8 cellular contexts compared by ENCODE assay signal in the genomic region with DNA sequence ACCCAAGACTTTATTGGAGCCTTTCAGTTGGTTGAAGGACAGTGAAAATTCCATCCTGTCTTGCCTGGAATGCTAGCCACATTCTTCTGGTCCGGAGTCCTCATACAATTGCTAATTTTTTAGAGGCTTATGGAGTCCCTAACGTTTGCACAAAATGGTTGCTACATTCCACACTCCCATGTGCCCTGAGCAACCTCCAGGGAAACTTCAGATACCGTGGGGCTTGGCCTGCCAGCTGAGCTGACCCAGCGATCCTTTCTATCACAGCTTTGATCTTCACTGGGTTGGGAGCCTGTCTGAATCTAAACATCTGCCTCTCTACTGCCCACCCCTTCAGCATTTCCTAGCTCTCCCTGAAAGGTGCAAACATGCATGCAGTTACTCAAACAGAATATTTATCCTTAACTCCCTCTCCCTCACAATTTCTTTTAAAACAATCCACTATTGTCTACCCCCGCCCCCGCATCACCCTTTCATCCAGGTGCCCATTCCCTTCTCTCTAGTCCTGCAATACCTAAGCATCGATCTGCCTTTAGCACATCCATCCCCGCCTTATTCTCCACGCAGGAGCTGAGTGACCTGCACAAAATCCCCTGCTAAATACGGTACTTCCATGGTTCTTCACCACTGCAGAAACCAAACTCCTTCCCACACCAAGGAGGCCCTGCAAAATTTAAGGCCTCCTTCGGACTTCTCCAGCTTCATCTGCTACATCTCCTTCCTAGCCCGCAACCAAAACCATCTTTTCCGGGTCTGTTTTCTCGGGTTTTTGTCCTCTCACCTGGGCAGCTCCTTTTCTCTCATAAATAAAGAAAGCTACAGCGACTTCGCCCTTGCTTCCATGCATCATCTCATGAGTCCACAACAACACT. TPM values are rescaled to one million over a fixed set of nuclear protein-coding genes. Genes with fewer than 3 reads are reported as not detected.
A peak's percentile ranks its signal among the peaks of the same experiment; 100 is the strongest.
DNase-seq lines count a peak whose midpoint lies in the region; ATAC-seq and TF ChIP-seq lines count a peak whose summit lies in the region.

No MANE protein-coding gene starts in this region.

- no peak for ATAC-seq in central memory CD8-positive, alpha-beta T cell (replicated peaks; ENCODE audit: extremely low read depth, poor library complexity, severe bottlenecking)
- no peak for ATAC-seq in mucosa of descending colon
- no peak for ATAC-seq in HG03095 (IDR thresholded peaks at IDR 0.05; ENCODE audit: unreplicated experiment)

- H3K36me3 Mint-ChIP-seq in Caco-2 (ENCODE audit: insufficient read depth, unreplicated experiment): peaks cover 5% of the 10 kb centered on the region
- H3K36me3 Mint-ChIP-seq in central memory CD8-positive, alpha-beta T cell (ENCODE audit: insufficient read depth): peaks cover 10% of the 10 kb centered on the region

- no peaks in the 10 kb centered on the region for H3K27me3 Mint-ChIP-seq in Caco-2 (ENCODE audit: insufficient read depth, unreplicated experiment)
- no peaks in the 10 kb centered on the region for H3K27me3 Mint-ChIP-seq in central memory CD8-positive, alpha-beta T cell

- POLR2A ChIA-PET in Caco-2 (lab: Charles Lee): interaction anchor here (0.5 to 2.2 kb wide), 9 partner anchors 11 to 1048 kb away, joined by 3 to 23 read pairs (median 5); a partner anchor contains a TSS

- DNase-seq in Caco-2 (peak; percentile 38 to 44), mucosa of descending colon (no peak), occipital lobe (lab: John Stamatoyannopoulos, UW) (no peak), retina (no peak)
- DNase-seq in central memory CD8-positive, alpha-beta T cell (ENCODE audit: low spot score in 2 of 2): no peak
- no peak for DNase-seq in stimulated activated naive CD4-positive, alpha-beta T cell (lab: John Stamatoyannopoulos, UW)

- H3K36me3 ChIP-seq in Caco-2 (ENCODE audit: control insufficient read depth, insufficient read depth, low read length): no peaks in the 10 kb centered on the region
- no peaks in the 10 kb centered on the region for H3K36me3 ChIP-seq in KOPT-K1 (ENCODE audit: insufficient read depth, low read length)
- H3K36me3 ChIP-seq in mucosa of descending colon (ENCODE audit: low read depth): no peaks in the 10 kb centered on the region

- H3K27me3 ChIP-seq in Caco-2 (replicated peaks; ENCODE audit: control insufficient read depth, insufficient read depth, low read length): no peaks in the 10 kb centered on the region

- H3K9me3 Mint-ChIP-seq in Caco-2 (ENCODE audit: unreplicated experiment): no peaks in the 10 kb centered on the region
- no peaks in the 10 kb centered on the region for H3K9me3 Mint-ChIP-seq in central memory CD8-positive, alpha-beta T cell

- H3K27ac Mint-ChIP-seq in Caco-2 (ENCODE audit: unreplicated experiment): peak overlapping the region; percentile 86
- peak overlapping the region; percentile 98 for H3K27ac Mint-ChIP-seq in central memory CD8-positive, alpha-beta T cell (ENCODE audit: low read depth)

- H3K4me3 ChIP-seq in Caco-2 (ENCODE audit: low read depth, low read length) (peak overlapping the region; percentile 76), mucosa of descending colon (peak overlapping the region; percentile 73)

- peak overlapping the region; percentile 64 for H3K27ac ChIP-seq in KOPT-K1 (ENCODE audit: low read depth, low read length, poor library complexity, severe bottlenecking)

- CTCF ChIA-PET in Caco-2 (lab: Charles Lee): interaction anchor here (0.8 to 1.6 kb wide), 4 partner anchors 53 to 278 kb away, joined by 3 to 8 read pairs (median 4); a partner anchor contains a TSS

- BruUV-seq in Caco-2 (replicated peaks; lab: Mats Ljungman, UMichigan): TSS peak; percentile 77

- H3K9me3 ChIP-seq in Caco-2 (no peaks in the 10 kb centered on the region), KOPT-K1 (ENCODE audit: insufficient read depth, low read length, poor library complexity, severe bottlenecking) (no peaks in the 10 kb centered on the region), mucosa of descending colon (no peaks in the 10 kb centered on the region)

- no peak for TF ChIP-seq CTCF in Caco-2 (IDR thresholded peaks at IDR 0.05; ENCODE audit: insufficient read depth in 1 of 2, low read depth in 1 of 2, low read length in 1 of 2, severe bottlenecking in 1 of 2, unreplicated experiment in 1 of 2)
- TF ChIP-seq CTCF in mucosa of descending colon (IDR thresholded peaks at IDR 0.05): no peak

- intact Hi-C loops in Caco-2 (cut with micrococcal nuclease; ENCODE audit: unreplicated experiment) (loop anchor here (1.0 to 10.0 kb wide), 5 partner anchors 37 to 219 kb away; a partner anchor contains a TSS), mucosa of descending colon (cut with DNase I, micrococcal nuclease) (no loop called here)

- peak overlapping the region; percentile 87 for H3K4me3 Mint-ChIP-seq in Caco-2 (ENCODE audit: unreplicated experiment)
- H3K4me3 Mint-ChIP-seq in central memory CD8-positive, alpha-beta T cell: peak overlapping the region; percentile 99

- H3K4me1 Mint-ChIP-seq in Caco-2 (ENCODE audit: low read depth, unreplicated experiment): peaks cover 20% of the 10 kb centered on the region
- H3K4me1 Mint-ChIP-seq in central memory CD8-positive, alpha-beta T cell: peaks cover 58% of the 10 kb centered on the region

- H3K4me1 ChIP-seq in Caco-2 (peaks cover 4% of the 10 kb centered on the region), mucosa of descending colon (ENCODE audit: low read depth) (peaks cover 15% of the 10 kb centered on the region)

RNA-seq across cellular contexts. Expression of a gene that starts 0.8 kb away (rescaled TPM):
- 27.5 and 29.3 TPM in 2 replicates for total RNA-seq in Caco-2 (2022)
- 10 to 100 TPM; 15.5 to 23.2 (median 21.1) TPM for total RNA-seq in mucosa of descending colon
- total RNA-seq in occipital lobe: 33.7 TPM

Comparison
In these comparisons a context has a peak if more than half of its experiments do, and no peak if none do; other contexts are left out.
1. DNase-seq: peak in Caco-2 (2 of 2); none in central memory CD8-positive, alpha-beta T cell (0 of 2), mucosa of descending colon (0 of 3), occipital lobe (single experiment), stimulated activated naive CD4-positive, alpha-beta T cell (0 of 6) and retina (single experiment).